In the genomic region with DNA sequence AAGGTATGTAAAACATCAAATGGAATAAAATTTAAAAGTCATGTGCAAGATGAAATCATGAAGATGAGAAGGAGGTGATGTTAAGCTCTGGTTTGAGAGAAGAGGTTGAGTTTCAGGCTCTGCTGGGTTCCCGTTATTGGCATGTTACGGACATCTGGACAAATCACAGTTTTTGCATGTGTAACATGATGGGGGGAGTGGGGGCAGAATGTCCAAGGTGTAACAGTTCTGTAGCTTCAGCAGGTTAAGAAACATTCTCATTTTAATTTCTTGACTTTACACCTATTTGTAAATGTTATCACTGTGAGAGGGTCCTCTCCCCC, we compare ENCODE assay signal across 30 cellular contexts. TPM values are rescaled to one million over a fixed set of nuclear protein-coding genes. Genes with fewer than 3 reads are reported as not detected.
"Had no signal": no experiment of that assay in that cellular context is flagged by ENCODE, and none has a peak within 500 bp of the region (broad histone marks: within the 10 kb centered on the region; RNA-seq: fewer than 3 reads in every experiment).

No MANE protein-coding gene starts in this region.

- H3K36me3 ChIP-seq: ascending aorta, cardiac muscle cell, gastrocnemius medialis, spleen, suprapubic skin, tibial artery had no signal

- H3K36me3 Mint-ChIP-seq: activated naive CD8-positive, alpha-beta T cell treated with anti-CD3 and anti-CD28 coated beads, Interleukin-2, amount 10 ng/mL, durations not matched to agents 7 days and 5 days; brain; immature natural killer cell; mesothelial cell of epicardium; naive B cell had no signal

- H3K9me3 ChIP-seq: ascending aorta, gastrocnemius medialis, spleen, suprapubic skin, tibial artery had no signal

- H3K27ac Mint-ChIP-seq: activated B cell treated with CpG ODN at 0.5 μM for 24 hours; activated naive CD4-positive, alpha-beta T cell treated with anti-CD3 and anti-CD28 coated beads for 36 hours; activated naive CD8-positive, alpha-beta T cell treated with anti-CD3 and anti-CD28 coated beads, Interleukin-2, amount 10 ng/mL, durations not matched to agents 7 days and 5 days; brain; immature natural killer cell; mesothelial cell of epicardium had no signal

- ATAC-seq: gastrocnemius medialis, left colon, right cardiac atrium had no signal

- H3K4me3 Mint-ChIP-seq: activated B cell treated with CpG ODN at 0.5 μM for 24 hours; activated naive CD4-positive, alpha-beta T cell treated with anti-CD3 and anti-CD28 coated beads for 36 hours; activated naive CD8-positive, alpha-beta T cell treated with anti-CD3 and anti-CD28 coated beads, Interleukin-2, amount 10 ng/mL, durations not matched to agents 7 days and 5 days; immature natural killer cell; mesothelial cell of epicardium; naive B cell had no signal

- H3K4me1 ChIP-seq: ascending aorta, gastrocnemius medialis, spleen, suprapubic skin, tibial artery had no signal

- H3K27ac ChIP-seq: ascending aorta, cardiac muscle cell, coronary artery, dorsolateral prefrontal cortex, gastrocnemius medialis, spleen, suprapubic skin, tibial artery had no signal

- H3K4me1 Mint-ChIP-seq: activated B cell treated with CpG ODN at 0.5 μM for 24 hours; activated naive CD8-positive, alpha-beta T cell treated with anti-CD3 and anti-CD28 coated beads, Interleukin-2, amount 10 ng/mL, durations not matched to agents 7 days and 5 days; immature natural killer cell; naive B cell had no signal

- DNase-seq: activated B cell treated with CpG ODN at 0.5 μM for 24 hours; activated CD4-positive, alpha-beta T cell treated with anti-CD3 and anti-CD28 coated beads, Interleukin-2, amount 50 U/mL, for 4 hours; activated effector memory CD4-positive, alpha-beta T cell treated with Interleukin-2 at 50 U/mL for 16 hours; activated naive CD4-positive, alpha-beta T cell treated with anti-CD3 and anti-CD28 coated beads for 36 hours; activated naive CD8-positive, alpha-beta T cell treated with anti-CD3 and anti-CD28 coated beads, Interleukin-2, amount 10 ng/mL, durations not matched to agents 7 days and 5 days; activated T-cell treated with anti-CD3 and anti-CD28 coated beads for 4 hours; dorsolateral prefrontal cortex; effector memory CD4-positive, alpha-beta T cell; erythroblast; gastrocnemius medialis; hippocampal formation; immature natural killer cell; kidney; left colon; mammary epithelial cell; naive B cell; occipital lobe; right cardiac atrium; spleen; stimulated activated naive CD4-positive, alpha-beta T cell; T-helper 2 cell; tibial artery had no signal

- H3K9me3 Mint-ChIP-seq: activated B cell treated with CpG ODN at 0.5 μM for 24 hours; activated naive CD4-positive, alpha-beta T cell treated with anti-CD3 and anti-CD28 coated beads for 36 hours; activated naive CD8-positive, alpha-beta T cell treated with anti-CD3 and anti-CD28 coated beads, Interleukin-2, amount 10 ng/mL, durations not matched to agents 7 days and 5 days; immature natural killer cell; mesothelial cell of epicardium had no signal

- H3K4me3 ChIP-seq: ascending aorta, cardiac muscle cell, coronary artery, dorsolateral prefrontal cortex, gastrocnemius medialis, spleen, suprapubic skin, tibial artery had no signal

- H3K27me3 ChIP-seq: ascending aorta, cardiac muscle cell had no signal

RNA-seq across cellular contexts. Expression of a gene that starts 17.2 kb away (rescaled TPM):
- total RNA-seq: activated B cell treated with CpG ODN at 0.5 μM for 24 hours; activated naive CD8-positive, alpha-beta T cell treated with anti-CD3 and anti-CD28 coated beads, Interleukin-2, amount 10 ng/mL, durations not matched to agents 7 days and 5 days; ascending aorta; gastrocnemius medialis; left colon; right cardiac atrium; suprapubic skin; ureter had no signal
- polyA plus RNA-seq: immature natural killer cell, liver, right cardiac atrium had no signal
